In genomic region chr15:79878078-79878705, GRCh38 we compare ENCODE assay signal across 20 cellular contexts.
"Had no signal": no experiment of that assay in that cellular context is flagged by ENCODE, and none has a peak within 500 bp of the region (broad histone marks: within the 10 kb centered on the region; RNA-seq: fewer than 3 reads in every experiment).

No MANE protein-coding gene starts in this region.

- H3K4me3 ChIP-seq: heart left ventricle, right atrium auricular region, stomach, thoracic aorta, transverse colon had no signal

- DNase-seq: effector memory CD8-positive, alpha-beta T cell; heart left ventricle; hippocampal formation; kidney glomerular epithelial cell; mammary epithelial cell; natural killer cell; posterior cingulate gyrus; small intestine; stimulated activated CD4-positive, alpha-beta T cell treated with anti-CD3 and anti-CD28 coated beads, Interleukin-12 subunit alpha, Interleukin-12 subunit beta, amount 100 ng/mL, for 4 hours; stimulated activated naive CD4-positive, alpha-beta T cell; stomach; substantia nigra; transverse colon had no signal

- FAIRE-seq: endothelial cell of umbilical vein, frontal cortex, small intestine had no signal

- H3K4me3 Mint-ChIP-seq: dendritic cell treated with granulocyte-macrophage colony-stimulating factor and Interleukin-4, amounts not matched to agents 40 ng/mL and 50 ng/mL, for 4 days; effector memory CD8-positive, alpha-beta T cell; mesothelial cell of epicardium; natural killer cell; neural crest cell had no signal

- ATAC-seq: effector memory CD8-positive, alpha-beta T cell; heart left ventricle; natural killer cell had no signal

- H3K27me3 Mint-ChIP-seq: dendritic cell treated with granulocyte-macrophage colony-stimulating factor and Interleukin-4, amounts not matched to agents 40 ng/mL and 50 ng/mL, for 4 days; effector memory CD8-positive, alpha-beta T cell had no signal

- H3K4me1 ChIP-seq: right atrium auricular region, transverse colon had no signal

- H3K27me3 ChIP-seq: heart left ventricle, right atrium auricular region, stomach, transverse colon had no signal

- H3K27ac Mint-ChIP-seq: dendritic cell treated with granulocyte-macrophage colony-stimulating factor and Interleukin-4, amounts not matched to agents 40 ng/mL and 50 ng/mL, for 4 days; effector memory CD8-positive, alpha-beta T cell; mesothelial cell of epicardium had no signal

- H3K27ac ChIP-seq: heart left ventricle, right atrium auricular region, stomach, thoracic aorta, transverse colon had no signal
